21 cellular contexts compared by ENCODE assay signal in the genomic region with DNA sequence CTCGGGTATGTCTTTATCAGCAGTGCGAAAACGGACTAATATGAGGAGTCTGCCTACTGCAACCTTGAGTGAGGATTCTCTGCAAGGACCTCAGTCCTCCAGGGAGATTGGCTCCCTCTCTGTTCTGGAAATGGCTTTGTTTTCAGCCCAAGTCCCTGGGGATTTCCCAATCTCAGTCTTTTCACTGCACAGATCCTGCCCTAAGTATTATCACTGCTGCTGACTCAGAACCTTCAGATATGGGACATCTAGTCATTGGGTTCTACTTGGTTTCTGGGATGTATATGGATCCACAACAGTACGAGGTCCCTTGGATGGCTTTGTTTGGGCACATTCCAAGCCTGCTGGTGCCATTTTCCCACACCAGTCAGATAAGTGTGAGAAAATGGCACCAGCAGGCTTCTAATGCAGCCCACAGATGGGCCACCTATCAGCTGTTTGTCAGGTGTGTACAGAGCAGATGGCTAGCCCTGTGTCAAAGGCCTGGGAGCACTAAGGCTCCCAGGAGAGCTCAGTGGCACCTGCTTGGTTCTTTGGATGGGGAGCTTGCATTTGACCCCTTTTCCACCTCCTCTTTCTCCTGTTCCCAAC. TPM values are rescaled to one million over a fixed set of nuclear protein-coding genes. Genes with fewer than 3 reads are reported as not detected.
A peak's percentile ranks its signal among the peaks of the same experiment; 100 is the strongest.
DNase-seq lines count a peak whose midpoint lies in the region; FAIRE-seq and TF ChIP-seq lines count a peak whose summit lies in the region.
"Had no signal": no experiment of that assay in that cellular context is flagged by ENCODE, and none has a peak within 500 bp of the region (broad histone marks: within the 10 kb centered on the region; RNA-seq: fewer than 3 reads in every experiment).

No MANE protein-coding gene starts in this region.

- H3K4me1 ChIP-seq in esophagus (ENCODE audit: control insufficient read depth in 2 of 2, insufficient read depth in 2 of 2, low read length in 1 of 2) (peaks cover 2 to 5% of the 10 kb centered on the region in 2 donors), small intestine (ENCODE audit: control insufficient read depth in 2 of 2, insufficient read depth in 1 of 2, low read depth in 1 of 2, low read length in 1 of 2) (peaks cover 0 to 9% of the 10 kb centered on the region in 2 donors), suprapubic skin (peaks cover 17% of the 10 kb centered on the region), HAP-1 (no peaks in the 10 kb centered on the region)

- no peak for FAIRE-seq in small intestine (lab: Jason Lieb, UNC)

- TF ChIP-seq EP300 in suprapubic skin (IDR thresholded peaks at IDR 0.05) = no peak

- peak; percentile 23 for DNase-seq in NCI-H146 (lab: John Stamatoyannopoulos, UW)
- DNase-seq in NCI-H146 treated with DMSO at 0.1 percent for 48 hours (lab: John Stamatoyannopoulos, UW; ENCODE audit: unreplicated experiment) = no peak
- peak; percentile 72 for DNase-seq in small intestine
- no peak for DNase-seq in suprapubic skin (ENCODE audit: low spot score in 2 of 2)
- DNase-seq in HAP-1 (ENCODE audit: low spot score in 2 of 2) = no peak
- DNase-seq in KG1 (lab: John Stamatoyannopoulos, UW) = no peak
- DNase-seq: activated CD4-positive, alpha-beta T cell treated with anti-CD3 and anti-CD28 coated beads, Interleukin-2, amount 50 U/mL, for 1 hour; activated naive CD4-positive, alpha-beta T cell treated with anti-CD3 and anti-CD28 coated beads, Interleukin-2, amount 50 U/mL, for 16 hours; activated T-cell treated with anti-CD3 and anti-CD28 coated beads for 4 hours; esophagus squamous epithelium; hippocampal formation; NCI-H1694; NCI-H524 treated with DMSO at 0.1 percent for 48 hours; right cardiac atrium; stimulated activated naive CD8-positive, alpha-beta T cell treated with anti-CD3 and anti-CD28 coated beads, Interleukin-15, Interleukin-2, amounts not matched to agents 100 U/mL and 50 U/mL, for 24 hours; upper lobe of right lung had no signal

- no peaks in the 10 kb centered on the region for H3K27me3 ChIP-seq in esophagus (ENCODE audit: control insufficient read depth in 1 of 2, insufficient read depth in 2 of 2, low read length in 2 of 2)
- H3K27me3 ChIP-seq in small intestine (ENCODE audit: control insufficient read depth in 2 of 2, insufficient read depth in 2 of 2, low read length in 2 of 2) = no peaks in the 10 kb centered on the region
- H3K27me3 ChIP-seq in suprapubic skin = no peaks in the 10 kb centered on the region
- H3K27me3 ChIP-seq in HAP-1 (ENCODE audit: low read depth) = no peaks in the 10 kb centered on the region
- H3K27me3 ChIP-seq: esophagus squamous epithelium, upper lobe of right lung had no signal

- H3K4me3 ChIP-seq in esophagus (ENCODE audit: low read depth in 1 of 2, low read length in 2 of 2) (no peak overlapping the region), small intestine (ENCODE audit: low read depth in 1 of 2, low read length in 2 of 2) (no peak overlapping the region), suprapubic skin (no peak overlapping the region), HAP-1 (no peak overlapping the region)
- H3K4me3 ChIP-seq: esophagus squamous epithelium, mucosa of descending colon, upper lobe of right lung had no signal

- in situ Hi-C loops in HAP-1 (cut with MboI; ENCODE audit: low sequenced_read_pairs) = no loop called here

- no peak for TF ChIP-seq CTCF in VCaP (conservative IDR thresholded peaks at IDR 0.05)
- no peak for TF ChIP-seq CTCF in suprapubic skin (IDR thresholded peaks at IDR 0.05)

- no peak for TF ChIP-seq POLR2A in suprapubic skin (IDR thresholded peaks at IDR 0.05)

- peak overlapping the region; percentile 93; the same call in 1 of the 2 replicates for H3K27ac ChIP-seq in VCaP
- peak overlapping the region; percentile 11 to 65 for H3K27ac ChIP-seq in esophagus (ENCODE audit: low read depth in 2 of 2, low read length in 1 of 2)
- peak overlapping the region; percentile 9 to 38 for H3K27ac ChIP-seq in small intestine (ENCODE audit: low read depth in 1 of 2, low read length in 1 of 2)
- H3K27ac ChIP-seq in suprapubic skin = no peak overlapping the region
- H3K27ac ChIP-seq: upper lobe of right lung had no signal

- 80 to 86% methylated on average over 4 of the region's 4 CpGs for WGBS in esophagus, 2 donors
- WGBS in small intestine, 3 donors = 71 to 83% (median 77%) methylated on average over 4 of the region's 4 CpGs
- 79% methylated on average over 4 of the region's 4 CpGs for WGBS in suprapubic skin

- H3K9me3 ChIP-seq in esophagus (ENCODE audit: control insufficient read depth in 2 of 2, insufficient read depth in 1 of 2, low read depth in 1 of 2, low read length in 1 of 2) = no peaks in the 10 kb centered on the region
- H3K9me3 ChIP-seq in small intestine (ENCODE audit: control insufficient read depth, low read depth) = no peaks in the 10 kb centered on the region
- H3K9me3 ChIP-seq in suprapubic skin = no peaks in the 10 kb centered on the region
- no peaks in the 10 kb centered on the region for H3K9me3 ChIP-seq in HAP-1
- H3K9me3 ChIP-seq: esophagus squamous epithelium, mucosa of descending colon, upper lobe of right lung had no signal

- H3K36me3 ChIP-seq in esophagus (ENCODE audit: control insufficient read depth in 2 of 2, insufficient read depth in 2 of 2, low read length in 1 of 2) = no peaks in the 10 kb centered on the region
- H3K36me3 ChIP-seq in small intestine (ENCODE audit: control insufficient read depth in 2 of 2, insufficient read depth in 2 of 2, low read length in 2 of 2) = no peaks in the 10 kb centered on the region
- H3K36me3 ChIP-seq in suprapubic skin = no peaks in the 10 kb centered on the region
- no peaks in the 10 kb centered on the region for H3K36me3 ChIP-seq in HAP-1 (replicated peaks)
- H3K36me3 ChIP-seq: esophagus squamous epithelium, upper lobe of right lung had no signal

RNA-seq across cellular contexts. Expression of gene ELF3, which starts 27.4 kb away (rescaled TPM):
- polyA plus RNA-seq in esophagus = 100 to 1,000 TPM; 440 to 749 TPM
- 100 to 1,000 TPM; 261 to 487 (median 395) TPM for polyA plus RNA-seq in small intestine
- total RNA-seq in suprapubic skin = 10 to 100 TPM; 10.8 to 39.9 (median 26.7) TPM
- total RNA-seq: HT1080 had no signal
- polyA plus RNA-seq: CD14-positive monocyte had no signal

RNA-seq across cellular contexts. Expression of gene RNPEP, which starts 55.4 kb away (rescaled TPM):
- polyA plus RNA-seq in esophagus (10 to 100 TPM; 45.3 to 52.3 TPM), small intestine (100 to 1,000 TPM in 2 of 3 donors, 10 to 100 TPM in 1; 69.7 to 183 (median 111) TPM)
- total RNA-seq in suprapubic skin = 100 to 1,000 TPM in 1 of 4 donors, 10 to 100 TPM in 3; 53.3 to 107 (median 74.1) TPM

Comparison
In these comparisons a context has a peak if more than half of its experiments do, and no peak if none do; other contexts are left out.
1. DNase-seq: peak in NCI-H146 (single experiment) and small intestine (single experiment); none in NCI-H146 treated with DMSO at 0.1 percent for 48 hours (single experiment), suprapubic skin (0 of 2), HAP-1 (0 of 2) and KG1 (single experiment).